Comparison of ENCODE assay signal across 15 cellular contexts in genomic region chr7:76332073-76332472, GRCh38. TPM values are rescaled to one million over a fixed set of nuclear protein-coding genes. Genes with fewer than 3 reads are reported as not detected.
DNase-seq lines count a peak whose midpoint lies in the region; ATAC-seq and TF ChIP-seq lines count a peak whose summit lies in the region.
"Had no signal": no experiment of that assay in that cellular context is flagged by ENCODE, and none has a peak within 500 bp of the region (broad histone marks: within the 10 kb centered on the region; RNA-seq: fewer than 3 reads in every experiment).

No MANE protein-coding gene starts in this region.

- peaks cover 80% of the 10 kb centered on the region for H4K20me1 ChIP-seq in PC-3 (ENCODE audit: low read length)

- DNase-seq in cardiac muscle cell (ENCODE audit: low read depth in 1 of 2, low spot score in 1 of 2) (no peak), Right ventricle myocardium superior (no peak), H7 (peak; percentile 18), endothelial cell (ENCODE audit: low spot score) (no peak), gastrocnemius medialis (no peak), NOMO-1 treated with DMSO at 0.1 percent for 48 hours (lab: John Stamatoyannopoulos, UW; ENCODE audit: unreplicated experiment) (no peak), PC-3 (no peak)
- DNase-seq: activated CD4-positive, alpha-beta T cell treated with anti-CD3 and anti-CD28 coated beads, Interleukin-2, amount 10 ng/mL, durations not matched to agents 7 days and 5 days; KG1; NCI-H1930; stimulated activated CD4-positive, alpha-beta T cell treated with anti-CD3 and anti-CD28 coated beads, Interleukin-4, amount 100 ng/mL, for 1 hour; T-cell; transverse colon had no signal

- H3K9me3 ChIP-seq in cardiac muscle cell (ENCODE audit: low read depth) = no peaks in the 10 kb centered on the region
- H3K9me3 ChIP-seq in gastrocnemius medialis = no peaks in the 10 kb centered on the region
- H3K9me3 ChIP-seq in PC-3 (ENCODE audit: low read length) = no peaks in the 10 kb centered on the region
- H3K9me3 ChIP-seq: transverse colon had no signal

- H3K4me1 ChIP-seq in cardiac muscle cell (ENCODE audit: low read depth) (peaks cover 69% of the 10 kb centered on the region), gastrocnemius medialis (peaks cover 88 to 90% of the 10 kb centered on the region in 2 donors), PC-3 (ENCODE audit: insufficient read depth, low read length) (0 out of 2 replicates have a peak, but pooled peaks cover 4% of the 10 kb centered on the region)

- peak overlapping the region; percentile 4 for H3K4me3 Mint-ChIP-seq in endothelial cell (ENCODE audit: unreplicated experiment)
- H3K4me3 Mint-ChIP-seq: activated CD4-positive, alpha-beta T cell treated with anti-CD3 and anti-CD28 coated beads, Interleukin-2, amount 10 ng/mL, durations not matched to agents 7 days and 5 days; stimulated activated naive CD8-positive, alpha-beta T cell treated with anti-CD3 and anti-CD28 coated beads, Interleukin-15, Interleukin-2, amounts not matched to agents 100 ng/mL and 50 ng/mL, for 24 hours; T-cell had no signal

- H3K4me1 Mint-ChIP-seq in endothelial cell (ENCODE audit: unreplicated experiment) = peaks cover 45% of the 10 kb centered on the region

- in situ Hi-C loops in gastrocnemius medialis (cut with MboI; ENCODE audit: low sequenced_read_pairs in 4 of 4) = no loop called here

- TF ChIP-seq POLR2A in gastrocnemius medialis (IDR thresholded peaks at IDR 0.05) = no peak

- TF ChIP-seq CTCF in cardiac muscle cell (IDR thresholded peaks at IDR 0.05; ENCODE audit: low read depth, low read length) (no peak), endothelial cell (IDR thresholded peaks at IDR 0.05; ENCODE audit: unreplicated experiment) (no peak), gastrocnemius medialis (IDR thresholded peaks at IDR 0.05 in 4 of 5, conservative IDR thresholded peaks at IDR 0.05 in 1 of 5) (no peak), PC-3 (conservative IDR thresholded peaks at IDR 0.05; ENCODE audit: low read depth, low read length) (no peak)

- H3K9me2 ChIP-seq in PC-3 (replicated peaks; ENCODE audit: low read length) = no peaks in the 10 kb centered on the region

- POLR2A ChIA-PET in PC-3 (lab: Charles Lee; ENCODE audit: unreplicated experiment) = no interaction called here

- H3K9ac ChIP-seq in PC-3 (ENCODE audit: low read length) = no peak overlapping the region

- H3K4me3 ChIP-seq in cardiac muscle cell (no peak overlapping the region), H7 (ENCODE audit: insufficient read depth, low read depth, low read length) (no peak overlapping the region), gastrocnemius medialis (no peak overlapping the region), PC-3 (ENCODE audit: low read length) (no peak overlapping the region)
- H3K4me3 ChIP-seq: transverse colon had no signal

- H3K79me2 ChIP-seq in PC-3 (ENCODE audit: low read length) = peaks cover 99% of the 10 kb centered on the region

- H3K36me3 ChIP-seq in cardiac muscle cell = peaks cover 3% of the 10 kb centered on the region
- H3K36me3 ChIP-seq in H7 (replicated peaks; ENCODE audit: control insufficient read depth, insufficient read depth, low read length) = peaks cover 28% of the 10 kb centered on the region
- H3K36me3 ChIP-seq in gastrocnemius medialis = peaks cover 2 to 15% of the 10 kb centered on the region in 2 donors
- peaks cover 59% of the 10 kb centered on the region for H3K36me3 ChIP-seq in PC-3 (ENCODE audit: low read depth, low read length)

- no peaks in the 10 kb centered on the region for H3K27me3 ChIP-seq in cardiac muscle cell
- no peaks in the 10 kb centered on the region for H3K27me3 ChIP-seq in H7 (ENCODE audit: control insufficient read depth, insufficient read depth, low read length)
- no peaks in the 10 kb centered on the region for H3K27me3 ChIP-seq in gastrocnemius medialis
- no peaks in the 10 kb centered on the region for H3K27me3 ChIP-seq in PC-3 (ENCODE audit: low read length)
- H3K27me3 ChIP-seq: transverse colon had no signal

- no peak overlapping the region for H3K4me2 ChIP-seq in PC-3 (ENCODE audit: low read length)

- no peaks in the 10 kb centered on the region for H3K9me3 Mint-ChIP-seq in endothelial cell (ENCODE audit: unreplicated experiment)
- H3K9me3 Mint-ChIP-seq: activated CD4-positive, alpha-beta T cell treated with anti-CD3 and anti-CD28 coated beads, Interleukin-2, amount 10 ng/mL, durations not matched to agents 7 days and 5 days; stimulated activated naive CD8-positive, alpha-beta T cell treated with anti-CD3 and anti-CD28 coated beads, Interleukin-15, Interleukin-2, amounts not matched to agents 100 ng/mL and 50 ng/mL, for 24 hours; T-cell had no signal

- H3K27ac Mint-ChIP-seq in endothelial cell (ENCODE audit: unreplicated experiment) = peak overlapping the region; percentile 59
- H3K27ac Mint-ChIP-seq: activated CD4-positive, alpha-beta T cell treated with anti-CD3 and anti-CD28 coated beads, Interleukin-2, amount 10 ng/mL, durations not matched to agents 7 days and 5 days; stimulated activated naive CD8-positive, alpha-beta T cell treated with anti-CD3 and anti-CD28 coated beads, Interleukin-15, Interleukin-2, amounts not matched to agents 100 ng/mL and 50 ng/mL, for 24 hours; T-cell had no signal

- H2AFZ ChIP-seq in PC-3 (ENCODE audit: low read length) = no peak overlapping the region

- no peak for ATAC-seq in Right ventricle myocardium superior (ENCODE audit: poor library complexity)
- peak in 1 of 2 donors; percentile 24 for ATAC-seq in gastrocnemius medialis
- no peak for ATAC-seq in HG03097 (IDR thresholded peaks at IDR 0.05; ENCODE audit: low FRiP score, unreplicated experiment)
- no peak for ATAC-seq in PC-3
- ATAC-seq: T-cell had no signal

- CTCF ChIA-PET in PC-3 (lab: Charles Lee) = no interaction called here

- BruUV-seq in PC-3 (replicated peaks; lab: Mats Ljungman, UMichigan) = no TSS peak

- peak overlapping the region; percentile 59 for H3K27ac ChIP-seq in cardiac muscle cell
- H3K27ac ChIP-seq in gastrocnemius medialis = peak overlapping the region; percentile 97 to 100 (median 98)
- H3K27ac ChIP-seq in PC-3 (ENCODE audit: low read length) = no peak overlapping the region
- H3K27ac ChIP-seq: transverse colon had no signal

- peaks cover 9% of the 10 kb centered on the region for H3K27me3 Mint-ChIP-seq in endothelial cell (ENCODE audit: unreplicated experiment)
- H3K27me3 Mint-ChIP-seq: activated CD4-positive, alpha-beta T cell treated with anti-CD3 and anti-CD28 coated beads, Interleukin-2, amount 10 ng/mL, durations not matched to agents 7 days and 5 days; stimulated activated naive CD8-positive, alpha-beta T cell treated with anti-CD3 and anti-CD28 coated beads, Interleukin-15, Interleukin-2, amounts not matched to agents 100 ng/mL and 50 ng/mL, for 24 hours; T-cell had no signal

- H3K36me3 Mint-ChIP-seq in endothelial cell (ENCODE audit: low read depth, unreplicated experiment) = peaks cover 30% of the 10 kb centered on the region

- intact Hi-C loops in Right ventricle myocardium superior (cut with DNase I) = no loop called here
- intact Hi-C loops in gastrocnemius medialis (cut with DNase I; ENCODE audit: low total_unique reads) = no loop called here
- intact Hi-C loops in PC-3 (cut with micrococcal nuclease) = no loop called here

- peaks cover 6% of the 10 kb centered on the region for H3F3A ChIP-seq in PC-3 (ENCODE audit: low read length, unreplicated experiment)

RNA-seq across cellular contexts. Expression of gene YWHAG, which starts 26.7 kb away (rescaled TPM):
- total RNA-seq in cardiac muscle cell (90.5 and 97.9 TPM in 2 replicates), Right ventricle myocardium superior (219 TPM), endothelial cell (ENCODE audit: unreplicated experiment) (136 TPM), gastrocnemius medialis (100 to 1,000 TPM; 119 to 262 (median 179) TPM), PC-3 (2014; rRNA removed) (42.2 and 54.4 TPM in 2 replicates)
- polyA plus RNA-seq in cardiac muscle cell = 25.0 and 29.2 TPM in 2 replicates
- total RNA-seq in H7 (2014; rRNA removed; shearing (Covaris generic)) = 83.2 and 91.8 TPM in 2 replicates

RNA-seq across cellular contexts. Expression of gene HSPB1, which starts 29.6 kb away (rescaled TPM):
- 1,267 and 1,807 TPM in 2 replicates for total RNA-seq in cardiac muscle cell
- 2,642 and 3,793 TPM in 2 replicates for polyA plus RNA-seq in cardiac muscle cell
- 2,459 TPM for total RNA-seq in Right ventricle myocardium superior
- 62.3 and 80.7 TPM in 2 replicates for total RNA-seq in H7 (2014; rRNA removed; shearing (Covaris generic))
- 581 TPM for total RNA-seq in endothelial cell (ENCODE audit: unreplicated experiment)
- 1,000 to 10,000 TPM; 1,878 to 2,898 (median 2,185) TPM for total RNA-seq in gastrocnemius medialis
- total RNA-seq in PC-3 (2014; rRNA removed) = 166 and 189 TPM in 2 replicates
